ENCODE assay signal across 8 cellular contexts in genomic region chr17:31936615-31937609, GRCh38. TPM values are rescaled to one million over a fixed set of nuclear protein-coding genes. Genes with fewer than 3 reads are reported as not detected.
DNase-seq lines count a peak whose midpoint lies in the region; ATAC-seq, FAIRE-seq and TF ChIP-seq lines count a peak whose summit lies in the region.
"Not testable (repeated sequence)": the region's sequence is repeated elsewhere in the genome, so short reads cannot be mapped to it uniquely, and the experiment has no call there.

TSS of gene SUZ12 (plus strand) at chr17:31937007. CDS start at chr17:31937247, 240 bp downstream.

- H3K4me3 Mint-ChIP-seq in T-cell, result peak within 1 kb of the TSS; percentile 82 to 85 (median 82)

- TF ChIP-seq CTCF in heart left ventricle (IDR thresholded peaks at IDR 0.05); thyroid gland (IDR thresholded peaks at IDR 0.05): not testable (repeated sequence)

- H3K9ac ChIP-seq in trophoblast cell (ENCODE audit: low read length), result peak within 1 kb of the TSS; percentile 88

- peaks cover 0 to 20% (median 8%) of the 10 kb centered on the region in 9 donors for H3K36me3 ChIP-seq in heart left ventricle
- H3K36me3 ChIP-seq in trophoblast cell (ENCODE audit: control insufficient read depth in 1 of 2, insufficient read depth in 2 of 2, low read length in 2 of 2); thyroid gland: not testable (repeated sequence)

- peak within 1 kb of the TSS; percentile 60 for H3K4me2 ChIP-seq in trophoblast cell (ENCODE audit: low read length)

- H3K23ac ChIP-seq in trophoblast cell (ENCODE audit: low read length), result not testable (repeated sequence)

- H2BK120ac ChIP-seq in trophoblast cell (ENCODE audit: insufficient read depth, low read length, poor library complexity), result peak within 1 kb of the TSS; percentile 30

- not testable (repeated sequence) for H3K27me3 Mint-ChIP-seq in T-cell

- H3K27ac ChIP-seq in heart left ventricle, result peak within 1 kb of the TSS; percentile 14 to 95 (median 89)
- H3K27ac ChIP-seq in trophoblast cell (ENCODE audit: low read depth, low read length), result peak within 1 kb of the TSS; percentile 91
- H3K27ac ChIP-seq in thyroid gland, result peak within 1 kb of the TSS; percentile 79 to 92 (median 79)

- POLR2A ChIA-PET in T-cell (lab: Charles Lee), result interaction anchor here in 1 of 2 donors (0.5 to 0.7 kb wide), 2 partner anchors 412 to 598 kb away, joined by 3 to 7 read pairs; no protein-coding TSS in a partner anchor

- H3K79me2 ChIP-seq in trophoblast cell (ENCODE audit: control insufficient read depth, insufficient read depth, low read length, poor library complexity), result not testable (repeated sequence)

- H3K27me3 ChIP-seq in heart left ventricle; trophoblast cell (ENCODE audit: insufficient read depth, low read length); thyroid gland: not testable (repeated sequence)

- H2AFZ ChIP-seq in trophoblast cell (ENCODE audit: insufficient read depth, low read length, poor library complexity), result peak within 1 kb of the TSS; percentile 10

- H4K12ac ChIP-seq in trophoblast cell (ENCODE audit: low read depth, low read length), result peak within 1 kb of the TSS; percentile 22

- H3K4me3 ChIP-seq in heart left ventricle (peak within 1 kb of the TSS; percentile 68 to 92 (median 80)), trophoblast cell (ENCODE audit: low read depth, low read length) (peak within 1 kb of the TSS; percentile 97), thyroid gland (replicated peaks in 1 of 3) (peak within 1 kb of the TSS; percentile 47 to 98 (median 83))

- CTCF ChIA-PET in T-cell (lab: Charles Lee), result interaction anchor here in 1 of 2 donors (1.4 to 2.3 kb wide), 2 partner anchors 35 to 70 kb away, joined by 6 to 7 read pairs; partner anchors contain the start of genes LRRC37B and UTP6

- H3K36me3 Mint-ChIP-seq in T-cell, result not testable (repeated sequence)

- peak within 1 kb of the TSS; percentile 36 for H4K91ac ChIP-seq in trophoblast cell (ENCODE audit: low read depth, low read length)

- TF ChIP-seq POLR2A in GM12892 (IDR thresholded peaks at IDR 0.05; ENCODE audit: low read depth, low read length), result peak; percentile 78
- TF ChIP-seq POLR2A in heart left ventricle (IDR thresholded peaks at IDR 0.05), result peak in 1 of 2 donors; percentile 54
- peak in 1 of 2 donors; percentile 70 for TF ChIP-seq POLR2A in thyroid gland (IDR thresholded peaks at IDR 0.05)

- peak within 1 kb of the TSS; percentile 68 for H3K4ac ChIP-seq in trophoblast cell (ENCODE audit: low read depth, low read length)

- H3K27ac Mint-ChIP-seq in T-cell, result peak within 1 kb of the TSS; percentile 83 to 89

- 0 to 1% (median 0%) methylated on average over 70 to 92 of the region's 93 CpGs for WGBS in heart left ventricle, 4 donors
- no CpG with 5 or more reads among the region's 93 CpGs for WGBS in trophoblast cell (ENCODE audit: extremely low coverage, insufficient coverage, insufficient read length)
- WGBS in thyroid gland, 2 donors, result 0 to 1% methylated on average over 49 to 51 of the region's 93 CpGs

- FAIRE-seq in GM12892 (lab: Jason Lieb, UNC), result peak; percentile 100

- H2AK5ac ChIP-seq in trophoblast cell (ENCODE audit: low read length), result not testable (repeated sequence)

- not testable (repeated sequence) for H3K9me3 Mint-ChIP-seq in T-cell

- H3K14ac ChIP-seq in trophoblast cell (ENCODE audit: low read length), result peak within 1 kb of the TSS; percentile 89

- peak within 1 kb of the TSS; percentile 80 for H3K18ac ChIP-seq in trophoblast cell (ENCODE audit: low read length)

- ATAC-seq in HG02840 (IDR thresholded peaks at IDR 0.05; ENCODE audit: low FRiP score, unreplicated experiment) (peak; percentile 96), T-cell (replicated peaks in 1 of 4) (peak; percentile 96 to 99 (median 98)), heart left ventricle (peak; percentile 99 to 100 (median 100))

- peaks cover 16 to 28% (median 26%) of the 10 kb centered on the region in 3 donors for H3K4me1 Mint-ChIP-seq in T-cell

- peak; percentile 36 for DNase-seq in GM12892 (ENCODE audit: insufficient read length)
- peak; percentile 90 for DNase-seq in NCI-H146 (lab: John Stamatoyannopoulos, UW)
- peak; percentile 73 to 91 (median 82) for DNase-seq in T-cell
- peak; percentile 64 for DNase-seq in activated naive CD8-positive, alpha-beta T cell treated with anti-CD3 and anti-CD28 coated beads, Interleukin-2, amount 50 U/mL, for 16 hours (ENCODE audit: low read depth, low spot score)
- DNase-seq in heart left ventricle, result peak; percentile 85 to 91 (median 88)
- peak; percentile 75 to 76 for DNase-seq in trophoblast cell
- DNase-seq in thyroid gland, result peak; percentile 82 to 84

- peaks cover 0 to 17% (median 10%) of the 10 kb centered on the region in 12 donors for H3K4me1 ChIP-seq in heart left ventricle
- H3K4me1 ChIP-seq in trophoblast cell (ENCODE audit: control insufficient read depth in 1 of 2, insufficient read depth in 2 of 2, low read length in 2 of 2); thyroid gland: not testable (repeated sequence)

- H3K79me1 ChIP-seq in trophoblast cell (ENCODE audit: low read length), result not testable (repeated sequence)

- not testable (repeated sequence) for H3K9me3 ChIP-seq in heart left ventricle; trophoblast cell (ENCODE audit: insufficient read depth, low read depth, low read length); thyroid gland

- H4K8ac ChIP-seq in trophoblast cell (ENCODE audit: low read depth, low read length), result peak within 1 kb of the TSS; percentile 72

- H2BK5ac ChIP-seq in trophoblast cell (ENCODE audit: low read depth, low read length, poor library complexity), result peak within 1 kb of the TSS; percentile 49

- intact Hi-C loops in heart left ventricle (cut with DNase I), result loop anchor here in 1 of 10 donors (5.0 kb wide), 1 partner anchor 35 kb away; the partner anchor contains the start of gene UTP6
- intact Hi-C loops in thyroid gland (cut with DNase I), result not testable (repeated sequence)

- H2BK12ac ChIP-seq in trophoblast cell (ENCODE audit: low read length), result not testable (repeated sequence)

RNA-seq across cellular contexts. Expression of gene SUZ12, which starts in this region (rescaled TPM):
- 48.2 TPM for polyA plus RNA-seq in GM12892 (2012; ENCODE audit: missing spikeins)
- total RNA-seq in T-cell (10 to 100 TPM; 28.1 to 33.7 (median 30.4) TPM), heart left ventricle (10 to 100 TPM in 8 of 9 donors, 1 to 10 TPM in 1; 8.8 to 18.9 (median 13.4) TPM), thyroid gland (10 to 100 TPM; 19.9 to 32.1 (median 23.8) TPM)
- 10 to 100 TPM in 1 of 2 donors, 1 to 10 TPM in 1; 5.7 to 10.3 TPM for polyA plus RNA-seq in heart left ventricle
- polyA plus RNA-seq in trophoblast cell (2013), result 51.0 and 52.4 TPM in 2 replicates

Comparison
In these comparisons a context has a peak if more than half of its experiments do, and no peak if none do; other contexts are left out.
1. Peak in every context shown above with its lines: DNase-seq, ATAC-seq, H3K4me3 ChIP-seq and H3K27ac ChIP-seq.
2. DNase-seq: peak in every context shown above with its lines; median percentile 90 in NCI-H146; 88 in heart left ventricle; 83 in thyroid gland; 82 in T-cell; 76 in trophoblast cell; 64 in activated naive CD8-positive, alpha-beta T cell treated with anti-CD3 and anti-CD28 coated beads, Interleukin-2, amount 50 U/mL, for 16 hours; 36 in GM12892.